Comparison of ENCODE assay signal across 37 cellular contexts in genomic region chr18:76685402-76685801, GRCh38.
"Had no signal": no experiment of that assay in that cellular context is flagged by ENCODE, and none has a peak within 500 bp of the region (broad histone marks: within the 10 kb centered on the region; RNA-seq: fewer than 3 reads in every experiment).

No MANE protein-coding gene starts in this region.

- H3K27ac Mint-ChIP-seq: activated B cell treated with CpG ODN at 0.5 μM for 24 hours; activated CD4-positive, alpha-beta memory T cell treated with anti-CD3 and anti-CD28 coated beads for 36 hours; activated CD4-positive, alpha-beta T cell treated with anti-CD3 and anti-CD28 coated beads, Interleukin-2, amount 10 ng/mL, durations not matched to agents 24 days and 14 days; activated CD8-positive, alpha-beta memory T cell treated with anti-CD3 and anti-CD28 coated beads, Interleukin-2, amount 10 ng/mL, durations not matched to agents 7 days and 5 days; activated CD8-positive, alpha-beta T cell treated with anti-CD3 and anti-CD28 coated beads, Interleukin-2, amount 10 ng/mL, durations not matched to agents 7 days and 5 days; activated naive CD4-positive, alpha-beta T cell treated with anti-CD3 and anti-CD28 coated beads, Interleukin-2, amount 10 ng/mL, durations not matched to agents 7 days and 5 days; activated naive CD4-positive, alpha-beta T cell treated with anti-CD3 and anti-CD28 coated beads, Interleukin-2, amount 50 U/mL, for 24 hours; activated naive CD8-positive, alpha-beta T cell; activated naive CD8-positive, alpha-beta T cell treated with anti-CD3 and anti-CD28 coated beads, Interleukin-2, amount 10 ng/mL, durations not matched to agents 7 days and 5 days; activated naive CD8-positive, alpha-beta T cell treated with anti-CD3 and anti-CD28 coated beads, Interleukin-2, amount 50 U/mL, for 24 hours; activated T-cell treated with anti-CD3 and anti-CD28 coated beads, Interleukin-2, amount 50 U/mL, for 24 hours; activated T-helper 2 cell treated with anti-CD3 and anti-CD28 coated beads, Interferon-gamma antibody, Interleukin-2, Interleukin-4, amounts not matched to agents 10 μg/mL and 5 μg/mL and 100 μg/mL, durations not matched to agents 14 hours and 24 hours and 36 hours; T-helper 1 cell treated with Interleukin-12 subunit alpha and Interleukin-12 subunit beta and Interleukin-4 antibody, amounts not matched to agents 30 μg/mL and 1 μg/mL, for 36 hours; T-helper 2 cell treated with Interferon-gamma antibody and Interleukin-4, amounts not matched to agents 5 μg/mL and 100 μg/mL, for 36 hours had no signal

- H3K4me3 ChIP-seq: ascending aorta, cardiac muscle cell had no signal

- H3K4me3 Mint-ChIP-seq: activated B cell treated with CpG ODN at 0.5 μM for 24 hours; activated CD4-positive, alpha-beta memory T cell treated with anti-CD3 and anti-CD28 coated beads for 36 hours; activated CD4-positive, alpha-beta T cell treated with anti-CD3 and anti-CD28 coated beads, Interleukin-2, amount 10 ng/mL, durations not matched to agents 24 days and 14 days; activated CD8-positive, alpha-beta memory T cell treated with anti-CD3 and anti-CD28 coated beads, Interleukin-2, amount 10 ng/mL, durations not matched to agents 7 days and 5 days; activated CD8-positive, alpha-beta T cell treated with anti-CD3 and anti-CD28 coated beads, Interleukin-2, amount 10 ng/mL, durations not matched to agents 7 days and 5 days; activated naive CD4-positive, alpha-beta T cell treated with anti-CD3 and anti-CD28 coated beads, Interleukin-2, amount 10 ng/mL, durations not matched to agents 7 days and 5 days; activated naive CD4-positive, alpha-beta T cell treated with anti-CD3 and anti-CD28 coated beads, Interleukin-2, amount 50 U/mL, for 24 hours; activated naive CD8-positive, alpha-beta T cell; activated naive CD8-positive, alpha-beta T cell treated with anti-CD3 and anti-CD28 coated beads, Interleukin-2, amount 10 ng/mL, durations not matched to agents 7 days and 5 days; activated naive CD8-positive, alpha-beta T cell treated with anti-CD3 and anti-CD28 coated beads, Interleukin-2, amount 50 U/mL, for 24 hours; activated T-cell treated with anti-CD3 and anti-CD28 coated beads, Interleukin-2, amount 50 U/mL, for 24 hours; brain; central memory CD8-positive, alpha-beta T cell; T-helper 1 cell treated with Interleukin-12 subunit alpha and Interleukin-12 subunit beta and Interleukin-4 antibody, amounts not matched to agents 30 μg/mL and 1 μg/mL, for 36 hours; T-helper 2 cell treated with Interferon-gamma antibody and Interleukin-4, amounts not matched to agents 5 μg/mL and 100 μg/mL, for 36 hours had no signal

- H3K27me3 ChIP-seq: ascending aorta had no signal

- DNase-seq: activated B cell treated with CpG ODN at 0.5 μM for 24 hours; activated CD4-positive, alpha-beta memory T cell treated with anti-CD3 and anti-CD28 coated beads for 36 hours; activated CD4-positive, alpha-beta T cell treated with anti-CD3 and anti-CD28 coated beads for 4 hours; activated CD4-positive, alpha-beta T cell treated with anti-CD3 and anti-CD28 coated beads, Interleukin-2, amount 10 ng/mL, durations not matched to agents 24 days and 14 days; activated CD4-positive, alpha-beta T cell treated with anti-CD3 and anti-CD28 coated beads, Interleukin-2, amount 50 U/mL, for 1 hour; activated CD4-positive, alpha-beta T cell treated with anti-CD3 and anti-CD28 coated beads, Interleukin-2, amount 50 U/mL, for 4 hours; activated CD4-positive, CD25-positive, alpha-beta regulatory T cell treated with anti-CD3 and anti-CD28 coated beads, Interleukin-2, amount 50 U/mL, for 72 hours; activated CD8-positive, alpha-beta memory T cell treated with anti-CD3 and anti-CD28 coated beads, Interleukin-2, amount 10 ng/mL, durations not matched to agents 7 days and 5 days; activated CD8-positive, alpha-beta memory T cell treated with anti-CD3 and anti-CD28 coated beads, Interleukin-2, amount 50 U/mL, for 48 hours; activated CD8-positive, alpha-beta T cell treated with anti-CD3 and anti-CD28 coated beads, Interleukin-2, amount 10 ng/mL, durations not matched to agents 7 days and 5 days; activated effector memory CD4-positive, alpha-beta T cell treated with Interleukin-2 at 50 U/mL for 16 hours; activated gamma-delta T cell; activated naive CD4-positive, alpha-beta T cell treated with anti-CD3 and anti-CD28 coated beads, Interleukin-2, amount 10 ng/mL, durations not matched to agents 7 days and 5 days; activated naive CD4-positive, alpha-beta T cell treated with Interleukin-2 at 50 U/mL for 16 hours; activated naive CD8-positive, alpha-beta T cell treated with anti-CD3 and anti-CD28 coated beads, Interleukin-2, amount 10 ng/mL, durations not matched to agents 7 days and 5 days; activated naive CD8-positive, alpha-beta T cell treated with anti-CD3 and anti-CD28 coated beads, Interleukin-2, amount 50 U/mL, for 24 hours; activated T-cell treated with anti-CD3 and anti-CD28 coated beads, Interleukin-2, amount 50 U/mL, for 24 hours; activated T-cell treated with anti-CD3 and anti-CD28 coated beads, Interleukin-2, amount 50 U/mL, for 48 hours; amygdala; anterior cingulate cortex; caudate nucleus; cerebellar nuclear complex; T-helper 1 cell; T-helper 2 cell; T-helper 9 cell had no signal

- H3K4me1 Mint-ChIP-seq: activated B cell treated with CpG ODN at 0.5 μM for 24 hours had no signal

- H3K9me3 ChIP-seq: ascending aorta had no signal

- H3K36me3 ChIP-seq: ascending aorta, cardiac muscle cell had no signal

- H3K9me3 Mint-ChIP-seq: activated B cell treated with CpG ODN at 0.5 μM for 24 hours; activated CD4-positive, alpha-beta memory T cell treated with anti-CD3 and anti-CD28 coated beads for 36 hours; activated CD4-positive, alpha-beta T cell treated with anti-CD3 and anti-CD28 coated beads, Interleukin-2, amount 10 ng/mL, durations not matched to agents 24 days and 14 days; activated naive CD4-positive, alpha-beta T cell treated with anti-CD3 and anti-CD28 coated beads, Interleukin-2, amount 10 ng/mL, durations not matched to agents 7 days and 5 days; activated naive CD4-positive, alpha-beta T cell treated with anti-CD3 and anti-CD28 coated beads, Interleukin-2, amount 50 U/mL, for 24 hours; activated naive CD8-positive, alpha-beta T cell treated with anti-CD3 and anti-CD28 coated beads, Interleukin-2, amount 10 ng/mL, durations not matched to agents 7 days and 5 days; activated naive CD8-positive, alpha-beta T cell treated with anti-CD3 and anti-CD28 coated beads, Interleukin-2, amount 50 U/mL, for 24 hours; activated T-cell treated with anti-CD3 and anti-CD28 coated beads, Interleukin-2, amount 50 U/mL, for 24 hours; activated T-helper 2 cell treated with anti-CD3 and anti-CD28 coated beads, Interferon-gamma antibody, Interleukin-2, Interleukin-4, amounts not matched to agents 10 μg/mL and 5 μg/mL and 100 μg/mL, durations not matched to agents 14 hours and 24 hours and 36 hours; brain; central memory CD8-positive, alpha-beta T cell; T-helper 1 cell treated with Interleukin-12 subunit alpha and Interleukin-12 subunit beta and Interleukin-4 antibody, amounts not matched to agents 30 μg/mL and 1 μg/mL, for 36 hours; T-helper 2 cell treated with Interferon-gamma antibody and Interleukin-4, amounts not matched to agents 5 μg/mL and 100 μg/mL, for 36 hours had no signal

- H3K27ac ChIP-seq: ascending aorta, cardiac muscle cell, VCaP had no signal

- H3K36me3 Mint-ChIP-seq: activated CD4-positive, alpha-beta memory T cell treated with anti-CD3 and anti-CD28 coated beads for 36 hours; activated CD8-positive, alpha-beta memory T cell treated with anti-CD3 and anti-CD28 coated beads, Interleukin-2, amount 10 ng/mL, durations not matched to agents 7 days and 5 days; activated naive CD4-positive, alpha-beta T cell treated with anti-CD3 and anti-CD28 coated beads, Interleukin-2, amount 10 ng/mL, durations not matched to agents 7 days and 5 days; activated naive CD4-positive, alpha-beta T cell treated with anti-CD3 and anti-CD28 coated beads, Interleukin-2, amount 50 U/mL, for 24 hours; activated naive CD8-positive, alpha-beta T cell; activated naive CD8-positive, alpha-beta T cell treated with anti-CD3 and anti-CD28 coated beads, Interleukin-2, amount 10 ng/mL, durations not matched to agents 7 days and 5 days; brain had no signal

- FAIRE-seq: bronchial epithelial cell, TTC549 had no signal

- H3K4me1 ChIP-seq: ascending aorta had no signal
